In genomic region chr1:6511056-6511455, GRCh38 we compare ENCODE assay signal across 1 cellular context.
TF ChIP-seq lines count a peak whose summit lies in the region.

No MANE protein-coding gene starts in this region.

TF ChIP-seq in HepG2, 621 proteins besides CTCF, POLR2A, EP300 and RAD21 (continued from another document):
- TF ChIP-seq FOXO4 (CRISPR knock-in tag; conservative IDR thresholded peaks at IDR 0.05), result no peak
- no peak for TF ChIP-seq SIN3A (IDR thresholded peaks at IDR 0.05; ENCODE audit: borderline replicate concordance, low read depth, low read length)
- no peak for TF ChIP-seq SAP130 (CRISPR knock-in tag; IDR thresholded peaks at IDR 0.05; ENCODE audit: low read depth)
- no peak for TF ChIP-seq ZNF484 (CRISPR knock-in tag; IDR thresholded peaks at IDR 0.05; ENCODE audit: borderline replicate concordance, low read depth)
- TF ChIP-seq GZF1 (CRISPR knock-in tag; IDR thresholded peaks at IDR 0.05), result no peak
- no peak for TF ChIP-seq BRCA1 (CRISPR knock-in tag; IDR thresholded peaks at IDR 0.05)
- TF ChIP-seq RARG (CRISPR knock-in tag; IDR thresholded peaks at IDR 0.05; ENCODE audit: low read depth), result no peak
- TF ChIP-seq TARDBP (CRISPR knock-in tag; IDR thresholded peaks at IDR 0.05), result no peak
- 0 out of 2 replicates have a peak, but pooled peaks have one; percentile 12 for TF ChIP-seq HNF4G (IDR thresholded peaks at IDR 0.05; ENCODE audit: borderline replicate concordance, low read depth, low read length)
- TF ChIP-seq HNF4G (CRISPR knock-in tag; IDR thresholded peaks at IDR 0.05; ENCODE audit: borderline replicate concordance, low read depth), result no peak
- no peak for TF ChIP-seq MED13 (CRISPR knock-in tag; IDR thresholded peaks at IDR 0.05)
- TF ChIP-seq GPBP1L1 (CRISPR knock-in tag; IDR thresholded peaks at IDR 0.05), result no peak
- TF ChIP-seq ZFP91 (CRISPR knock-in tag; IDR thresholded peaks at IDR 0.05; ENCODE audit: borderline replicate concordance), result no peak
- TF ChIP-seq FIP1L1 (IDR thresholded peaks at IDR 0.05; ENCODE audit: borderline replicate concordance, insufficient read depth, low read depth, low read length), result no peak
- TF ChIP-seq SSRP1 (CRISPR knock-in tag; IDR thresholded peaks at IDR 0.05), result no peak
